ENCODE assay signal across 27 cellular contexts in genomic region chr2:81937944-81938343, GRCh38.
"Had no signal": no experiment of that assay in that cellular context is flagged by ENCODE, and none has a peak within 500 bp of the region (broad histone marks: within the 10 kb centered on the region; RNA-seq: fewer than 3 reads in every experiment).

No MANE protein-coding gene starts in this region.

- H3K9me2 ChIP-seq: SK-N-SH had no signal

- H3K4me2 ChIP-seq: SK-N-SH had no signal

- DNase-seq: Kasumi-1, MG63, MV-4-11, NCI-H1092, NCI-H1105, NCI-H1417 treated with DMSO at 0.1 percent for 48 hours, NCI-H1436 treated with DMSO at 0.1 percent for 48 hours, NCI-H1694 treated with DMSO at 0.1 percent for 48 hours, NCI-H187 treated with DMSO at 0.1 percent for 48 hours, NCI-H2029, NCI-H2081, NCI-H2171 treated with DMSO at 0.1 percent for 48 hours, NCI-H2227 treated with DMSO at 0.1 percent for 48 hours, NCI-H345, NCI-H446, NCI-H510A treated with DMSO at 0.1 percent for 48 hours, NCI-H524 treated with DMSO at 0.1 percent for 48 hours, NCI-H526 treated with DMSO at 0.1 percent for 48 hours, NCI-H82, Peyer's patch, Right ventricle myocardium superior, RPMI8226, SHP77 treated with DMSO at 0.1 percent for 48 hours, SK-N-SH, SW 1271, T-helper 1 cell had no signal

- H3K9me3 ChIP-seq: MG63, Peyer's patch, SK-N-SH had no signal

- H3K9ac ChIP-seq: SK-N-SH had no signal

- H3K36me3 ChIP-seq: MG63, Peyer's patch, SJSA1 had no signal

- H3K4me3 ChIP-seq: MG63, Peyer's patch, SJSA1 had no signal

- H3K27ac ChIP-seq: Peyer's patch, SJSA1 had no signal

- H3K4me1 ChIP-seq: Peyer's patch, SJSA1 had no signal

- H3K27me3 ChIP-seq: MG63, Peyer's patch, SJSA1 had no signal
